Comparison of ENCODE assay signal across 9 cellular contexts in the genomic region with DNA sequence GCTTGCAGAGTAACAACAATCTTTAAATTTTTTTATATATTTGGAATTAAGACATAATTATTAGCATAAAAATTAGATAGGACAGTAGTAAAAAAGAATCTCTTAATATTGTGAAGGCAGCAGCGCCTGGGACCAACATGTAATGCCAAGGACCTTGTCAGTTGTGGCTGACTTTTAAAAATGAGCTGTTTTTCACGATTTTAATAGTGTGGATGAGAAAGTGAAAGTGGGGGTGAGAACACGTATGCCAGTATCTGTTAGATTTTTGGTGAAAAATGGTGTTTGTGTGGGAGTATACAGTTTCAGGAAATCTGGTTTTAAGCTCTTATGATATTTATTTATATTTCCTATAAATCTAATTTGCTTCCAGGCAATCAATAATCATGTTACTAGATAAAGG.
DNase-seq lines count a peak whose midpoint lies in the region; TF ChIP-seq lines count a peak whose summit lies in the region.
"Had no signal": no experiment of that assay in that cellular context is flagged by ENCODE, and none has a peak within 500 bp of the region (broad histone marks: within the 10 kb centered on the region; RNA-seq: fewer than 3 reads in every experiment).

No MANE protein-coding gene starts in this region.

- WGBS in thyroid gland, 2 donors = 27 to 41% methylated on average over 3 of the region's 3 CpGs

- H3K27me3 Mint-ChIP-seq in activated CD4-positive, alpha-beta T cell treated with anti-CD3 and anti-CD28 coated beads, Interleukin-2, amount 10 ng/mL, durations not matched to agents 24 days and 14 days = no peaks in the 10 kb centered on the region
- H3K27me3 Mint-ChIP-seq in T-helper 1 cell treated with Interleukin-12 subunit alpha and Interleukin-12 subunit beta and Interleukin-4 antibody, amounts not matched to agents 30 μg/mL and 1 μg/mL, for 36 hours (ENCODE audit: low read depth) = no peaks in the 10 kb centered on the region
- no peaks in the 10 kb centered on the region for H3K27me3 Mint-ChIP-seq in glutamatergic neuron (ENCODE audit: unreplicated experiment)

- H3K4me1 ChIP-seq in right atrium auricular region (peaks cover 0 to 11% of the 10 kb centered on the region in 2 donors), thyroid gland (peaks cover 19 to 45% of the 10 kb centered on the region in 2 donors)

- H3K4me1 Mint-ChIP-seq in activated CD4-positive, alpha-beta T cell treated with anti-CD3 and anti-CD28 coated beads, Interleukin-2, amount 10 ng/mL, durations not matched to agents 24 days and 14 days = peaks cover 40% of the 10 kb centered on the region
- H3K4me1 Mint-ChIP-seq in T-helper 1 cell treated with Interleukin-12 subunit alpha and Interleukin-12 subunit beta and Interleukin-4 antibody, amounts not matched to agents 30 μg/mL and 1 μg/mL, for 36 hours (ENCODE audit: low read depth) = peaks cover 35% of the 10 kb centered on the region
- H3K4me1 Mint-ChIP-seq in glutamatergic neuron (ENCODE audit: low read depth, unreplicated experiment) = peaks cover 4% of the 10 kb centered on the region

- H3K27ac Mint-ChIP-seq in activated CD4-positive, alpha-beta T cell treated with anti-CD3 and anti-CD28 coated beads, Interleukin-2, amount 10 ng/mL, durations not matched to agents 24 days and 14 days = peak overlapping the region; percentile 34
- peak overlapping the region; percentile 72 for H3K27ac Mint-ChIP-seq in T-helper 1 cell treated with Interleukin-12 subunit alpha and Interleukin-12 subunit beta and Interleukin-4 antibody, amounts not matched to agents 30 μg/mL and 1 μg/mL, for 36 hours
- H3K27ac Mint-ChIP-seq in glutamatergic neuron (ENCODE audit: unreplicated experiment) = no peak overlapping the region

- H3K36me3 Mint-ChIP-seq in activated CD4-positive, alpha-beta T cell treated with anti-CD3 and anti-CD28 coated beads, Interleukin-2, amount 10 ng/mL, durations not matched to agents 24 days and 14 days (ENCODE audit: low read depth) = peaks cover 15% of the 10 kb centered on the region
- H3K36me3 Mint-ChIP-seq in T-helper 1 cell treated with Interleukin-12 subunit alpha and Interleukin-12 subunit beta and Interleukin-4 antibody, amounts not matched to agents 30 μg/mL and 1 μg/mL, for 36 hours (ENCODE audit: low read depth) = peaks cover 4% of the 10 kb centered on the region
- H3K36me3 Mint-ChIP-seq in glutamatergic neuron (ENCODE audit: unreplicated experiment) = no peaks in the 10 kb centered on the region

- no peak for TF ChIP-seq CTCF in right atrium auricular region (IDR thresholded peaks at IDR 0.05)
- TF ChIP-seq CTCF in thyroid gland (IDR thresholded peaks at IDR 0.05) = no peak
- no peak for TF ChIP-seq CTCF in glutamatergic neuron (IDR thresholded peaks at IDR 0.05; ENCODE audit: partially characterized antibody, unreplicated experiment)

- peak overlapping the region; percentile 33 to 37 for H3K4me3 ChIP-seq in right atrium auricular region
- H3K4me3 ChIP-seq in thyroid gland (replicated peaks in 1 of 3) = peak overlapping the region; percentile 2 to 20 (median 14)

- H3K27ac ChIP-seq in right atrium auricular region (peak overlapping the region; percentile 57 to 85), thyroid gland (peak overlapping the region; percentile 86 to 90 (median 87))
- H3K27ac ChIP-seq: C4-2B had no signal

- no peaks in the 10 kb centered on the region for H3K36me3 ChIP-seq in right atrium auricular region
- H3K36me3 ChIP-seq in thyroid gland = no peaks in the 10 kb centered on the region

- no peak for TF ChIP-seq POLR2A in thyroid gland (IDR thresholded peaks at IDR 0.05)

- H3K9me3 Mint-ChIP-seq in activated CD4-positive, alpha-beta T cell treated with anti-CD3 and anti-CD28 coated beads, Interleukin-2, amount 10 ng/mL, durations not matched to agents 24 days and 14 days = peaks cover 16% of the 10 kb centered on the region
- peaks cover 4% of the 10 kb centered on the region for H3K9me3 Mint-ChIP-seq in T-helper 1 cell treated with Interleukin-12 subunit alpha and Interleukin-12 subunit beta and Interleukin-4 antibody, amounts not matched to agents 30 μg/mL and 1 μg/mL, for 36 hours
- no peaks in the 10 kb centered on the region for H3K9me3 Mint-ChIP-seq in glutamatergic neuron (ENCODE audit: unreplicated experiment)

- H3K9me3 ChIP-seq in right atrium auricular region (no peaks in the 10 kb centered on the region), thyroid gland (no peaks in the 10 kb centered on the region)

- DNase-seq in activated CD4-positive, alpha-beta T cell treated with anti-CD3 and anti-CD28 coated beads, Interleukin-2, amount 10 ng/mL, durations not matched to agents 24 days and 14 days = peak; percentile 72
- no peak for DNase-seq in activated CD4-positive, alpha-beta T cell treated with anti-CD3 and anti-CD28 coated beads, Interleukin-2, amount 50 U/mL, for 4 hours
- no peak for DNase-seq in right atrium auricular region (ENCODE audit: low spot score)
- no peak for DNase-seq in thyroid gland
- no peak for DNase-seq in NCI-H2107 treated with DMSO at 0.1 percent for 48 hours (lab: John Stamatoyannopoulos, UW; ENCODE audit: unreplicated experiment)
- DNase-seq in glutamatergic neuron = no peak
- DNase-seq in GF-D8 (lab: John Stamatoyannopoulos, UW) = no peak

- intact Hi-C loops in activated CD4-positive, alpha-beta T cell treated with anti-CD3 and anti-CD28 coated beads, Interleukin-2, amount 10 ng/mL, durations not matched to agents 24 days and 14 days (cut with micrococcal nuclease) = loop anchor here (1.0 to 10.0 kb wide), 9 partner anchors 37 to 1126 kb away; partner anchors contain the start of genes KCTD12, LMO7 and UCHL3
- intact Hi-C loops in thyroid gland (cut with DNase I) = no loop called here

- peak overlapping the region; percentile 81 for H3K4me3 Mint-ChIP-seq in activated CD4-positive, alpha-beta T cell treated with anti-CD3 and anti-CD28 coated beads, Interleukin-2, amount 10 ng/mL, durations not matched to agents 24 days and 14 days
- peak overlapping the region; percentile 76 for H3K4me3 Mint-ChIP-seq in T-helper 1 cell treated with Interleukin-12 subunit alpha and Interleukin-12 subunit beta and Interleukin-4 antibody, amounts not matched to agents 30 μg/mL and 1 μg/mL, for 36 hours
- no peak overlapping the region for H3K4me3 Mint-ChIP-seq in glutamatergic neuron (ENCODE audit: unreplicated experiment)

- H3K27me3 ChIP-seq in right atrium auricular region (no peaks in the 10 kb centered on the region), thyroid gland (no peaks in the 10 kb centered on the region)
